Comparison of ENCODE assay signal across 8 cellular contexts in the genomic region with DNA sequence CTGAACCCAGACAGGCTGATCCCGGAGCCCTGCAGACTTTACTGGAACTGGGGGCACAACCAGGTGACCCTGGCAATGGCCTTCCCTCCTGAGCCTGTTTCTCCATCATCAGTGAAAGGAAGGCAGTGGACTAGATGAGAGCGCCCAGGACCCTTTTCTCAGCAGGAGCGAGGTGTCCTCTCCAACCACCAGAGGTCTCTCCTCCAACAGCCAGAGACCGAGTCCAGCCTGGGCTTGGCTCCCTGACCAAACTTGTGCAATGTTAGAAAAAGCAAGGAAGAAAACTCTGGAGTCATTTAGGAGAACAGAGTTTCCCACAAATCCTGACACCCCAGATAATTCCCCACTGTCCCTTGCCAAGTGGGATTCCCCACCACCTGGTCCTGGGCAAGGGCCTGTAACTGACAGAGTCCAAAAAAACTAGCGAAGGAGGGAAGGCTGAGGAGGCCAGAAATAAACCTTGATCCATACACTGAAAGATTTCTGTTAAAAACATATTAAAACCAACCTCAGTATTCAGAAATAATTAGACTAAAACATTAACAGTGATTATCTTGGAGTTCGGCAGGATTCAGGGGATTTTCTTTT. TPM values are rescaled to one million over a fixed set of nuclear protein-coding genes. Genes with fewer than 3 reads are reported as not detected.
A peak's percentile ranks its signal among the peaks of the same experiment; 100 is the strongest.
DNase-seq lines count a peak whose midpoint lies in the region; ATAC-seq and TF ChIP-seq lines count a peak whose summit lies in the region.

No MANE protein-coding gene starts in this region.

- H3K9ac ChIP-seq in SK-N-SH: no peak overlapping the region

- H3K27ac ChIP-seq in SK-N-SH (ENCODE audit: low read depth in 2 of 2, low read length in 1 of 2) (no peak overlapping the region), esophagus squamous epithelium (peak overlapping the region; percentile 15 to 71 (median 56))

- TF ChIP-seq RAD21 in SK-N-SH (IDR thresholded peaks at IDR 0.05; ENCODE audit: low read length): peak; percentile 82

- H3K9me3 ChIP-seq in SK-N-SH: no peaks in the 10 kb centered on the region
- no peaks in the 10 kb centered on the region for H3K9me3 ChIP-seq in esophagus squamous epithelium

- 64% methylated on average over 6 of the region's 6 CpGs for WGBS in SK-N-SH (ENCODE audit: low lambda C conversion rate)
- 25 to 31% methylated on average over 4 to 5 of the region's 6 CpGs for WGBS in esophagus squamous epithelium, 2 donors

- DNase-seq in C1 segment of cervical spinal cord (lab: John Stamatoyannopoulos, UW): peak in 10 of 14 donors; percentile 10 to 58 (median 38)
- DNase-seq in H4 (ENCODE audit: low spot score): peak; percentile 60
- DNase-seq in SK-N-SH: peak; percentile 77
- DNase-seq in esophagus squamous epithelium (lab: John Stamatoyannopoulos, UW): no peak
- DNase-seq in myocyte (ENCODE audit: low read depth): peak; percentile 84
- DNase-seq in NCI-H187 (lab: John Stamatoyannopoulos, UW): no peak

- H3K4me3 ChIP-seq in SK-N-SH (ENCODE audit: low read depth in 2 of 2, low read length in 1 of 2) (no peak overlapping the region; a peak in 1 of 4 replicates), esophagus squamous epithelium (no peak overlapping the region)

- H3K4me1 ChIP-seq in SK-N-SH (ENCODE audit: control insufficient read depth in 1 of 2, insufficient read depth in 2 of 2, low read depth in 1 of 2, low read length in 1 of 2): no peaks in the 10 kb centered on the region; a peak in 1 of 4 replicates
- H3K4me1 ChIP-seq in esophagus squamous epithelium: peaks cover 24 to 91% (median 60%) of the 10 kb centered on the region in 3 donors

- peaks cover 2% of the 10 kb centered on the region for H3F3A ChIP-seq in SK-N-SH (replicated peaks; ENCODE audit: insufficient read depth)

- POLR2A ChIA-PET in SK-N-SH (lab: Yijun Ruan, JAX): no interaction called here

- no peak for TF ChIP-seq POLR2A in esophagus squamous epithelium (IDR thresholded peaks at IDR 0.05)

- TF ChIP-seq EP300 in SK-N-SH (IDR thresholded peaks at IDR 0.05; ENCODE audit: borderline replicate concordance in 1 of 2, low read depth in 1 of 2, low read length in 1 of 2): no peak

- no peaks in the 10 kb centered on the region for H3K9me2 ChIP-seq in SK-N-SH

- no peaks in the 10 kb centered on the region for H3K27me3 ChIP-seq in SK-N-SH (ENCODE audit: insufficient read depth)
- H3K27me3 ChIP-seq in esophagus squamous epithelium: no peaks in the 10 kb centered on the region

- H3K36me3 ChIP-seq in SK-N-SH (replicated peaks in 1 of 2; ENCODE audit: control insufficient read depth in 1 of 2, insufficient read depth in 2 of 2, low read length in 1 of 2) (no peaks in the 10 kb centered on the region), esophagus squamous epithelium (no peaks in the 10 kb centered on the region)

- ATAC-seq in GM18867 (IDR thresholded peaks at IDR 0.05; ENCODE audit: unreplicated experiment) (no peak), HG02763 (IDR thresholded peaks at IDR 0.05; ENCODE audit: unreplicated experiment) (no peak)

- CTCF ChIA-PET in SK-N-SH (lab: Yijun Ruan, JAX): interaction anchor here (1.2 to 26.0 kb wide), 2 partner anchors 9 to 60 kb away, joined by 3 to 537 read pairs; no protein-coding TSS in a partner anchor

- H4K20me1 ChIP-seq in SK-N-SH (ENCODE audit: insufficient read depth): no peaks in the 10 kb centered on the region

- no peaks in the 10 kb centered on the region for H3K79me2 ChIP-seq in SK-N-SH (ENCODE audit: insufficient read depth)

- no peak overlapping the region for H3K4me2 ChIP-seq in SK-N-SH

- 0 out of 2 replicates have a peak overlapping the region, but pooled peaks have one; percentile 27 for H2AFZ ChIP-seq in SK-N-SH (ENCODE audit: low read depth)

- TF ChIP-seq CTCF in SK-N-SH (IDR thresholded peaks at IDR 0.05): peak; percentile 78
- peak; percentile 35 to 78 (median 70) for TF ChIP-seq CTCF in esophagus squamous epithelium (IDR thresholded peaks at IDR 0.05)

- intact Hi-C loops in esophagus squamous epithelium (cut with DNase I): loop anchor here (10.0 kb wide), 1 partner anchor 171 kb away; no protein-coding TSS in a partner anchor

TF ChIP-seq in SK-N-SH, 30 proteins besides CTCF, POLR2A, EP300 and RAD21:
- TF ChIP-seq TAF1 (IDR thresholded peaks at IDR 0.05; ENCODE audit: borderline replicate concordance, low read depth, low read length): no peak
- TF ChIP-seq SMC3 (IDR thresholded peaks at IDR 0.05; ENCODE audit: low read depth, low read length): peak; percentile 91

RNA-seq across cellular contexts. Expression of gene RPS6KL1, which starts 9.0 kb away (rescaled TPM):
- not detected in 2 replicates for total RNA-seq in H4 (2014; rRNA removed; shearing (Covaris generic))
- 2.5 and 4.4 TPM in 2 replicates for polyA plus RNA-seq in SK-N-SH (2012; rRNA removed)
- 1.2 and 2.1 TPM in 2 replicates for polyA plus RNA-seq in SK-N-SH (2012; cell fraction: cytosol; rRNA removed)
- 12.2 and 14.8 TPM in 2 replicates for polyA plus RNA-seq in SK-N-SH (2012; cell fraction: nucleus; rRNA removed)
- total RNA-seq in esophagus squamous epithelium: 1 to 10 TPM in 3 of 4 donors, under 1 TPM in 1; 0.83 to 1.7 (median 1.3) TPM
- total RNA-seq in myocyte: 17.1 and 23.6 TPM in 2 replicates
- 5.4 TPM for polyA plus RNA-seq in myocyte (2012)

RNA-seq across cellular contexts. Expression of gene DLST, which starts 32.4 kb away (rescaled TPM):
- total RNA-seq in H4 (2014; rRNA removed; shearing (Covaris generic)): 26.1 and 29.9 TPM in 2 replicates
- polyA plus RNA-seq in SK-N-SH (2012; rRNA removed): 92.3 and 117 TPM in 2 replicates
- 70.2 and 89.3 TPM in 2 replicates for polyA plus RNA-seq in SK-N-SH (2012; cell fraction: cytosol; rRNA removed)
- 139 and 143 TPM in 2 replicates for polyA plus RNA-seq in SK-N-SH (2012; cell fraction: nucleus; rRNA removed)
- 10 to 100 TPM; 54.9 to 87.0 (median 69.0) TPM for total RNA-seq in esophagus squamous epithelium
- 38.7 and 39.3 TPM in 2 replicates for total RNA-seq in myocyte
- 68.4 TPM for polyA plus RNA-seq in myocyte (2012)

RNA-seq across cellular contexts. Expression of gene PROX2, which starts 38.1 kb away (rescaled TPM):
- not detected in 2 replicates for total RNA-seq in H4 (2014; rRNA removed; shearing (Covaris generic))
- polyA plus RNA-seq in SK-N-SH (2012; rRNA removed): not detected in 2 replicates
- not detected in 2 replicates for polyA plus RNA-seq in SK-N-SH (2012; cell fraction: cytosol; rRNA removed)
- 0.02 TPM in 1 of 2 replicates, not detected in the other for polyA plus RNA-seq in SK-N-SH (2012; cell fraction: nucleus; rRNA removed)
- total RNA-seq in esophagus squamous epithelium: not detected
- total RNA-seq in myocyte: not detected in 2 replicates
- polyA plus RNA-seq in myocyte (2012): 0.58 TPM

RNA-seq across cellular contexts. Expression of gene PGF, which starts 41.3 kb away (rescaled TPM):
- total RNA-seq in H4 (2014; rRNA removed; shearing (Covaris generic)): 2.6 and 3.1 TPM in 2 replicates
- 2.3 and 4.4 TPM in 2 replicates for polyA plus RNA-seq in SK-N-SH (2012; rRNA removed)
- 2.0 and 3.5 TPM in 2 replicates for polyA plus RNA-seq in SK-N-SH (2012; cell fraction: cytosol; rRNA removed)
- polyA plus RNA-seq in SK-N-SH (2012; cell fraction: nucleus; rRNA removed): 2.6 and 3.5 TPM in 2 replicates
- total RNA-seq in esophagus squamous epithelium (10 to 100 TPM in 1 of 4 donors, 1 to 10 TPM in 3; 1.6 to 42.3 (median 6.2) TPM), myocyte (12.0 and 19.8 TPM in 2 replicates)
- polyA plus RNA-seq in myocyte (2012): 10.2 TPM

Comparison
In these comparisons a context has a peak if more than half of its experiments do, and no peak if none do; other contexts are left out.
1. DNase-seq: peak in C1 segment of cervical spinal cord (10 of 14), H4 (single experiment), SK-N-SH (single experiment) and myocyte (single experiment); none in esophagus squamous epithelium (single experiment) and NCI-H187 (0 of 2).
2. H3K27ac ChIP-seq: peak in esophagus squamous epithelium (4 of 4); none in SK-N-SH (0 of 2).